8 cellular contexts compared by ENCODE assay signal in genomic region chr19:49512970-49513745, GRCh38. TPM values are rescaled to one million over a fixed set of nuclear protein-coding genes. Genes with fewer than 3 reads are reported as not detected.
DNase-seq lines count a peak whose midpoint lies in the region; ATAC-seq, FAIRE-seq and TF ChIP-seq lines count a peak whose summit lies in the region.

No MANE protein-coding gene starts in this region.

- H2AFZ ChIP-seq in K562 (ENCODE audit: low read depth, low read length): peak overlapping the region; percentile 87

- BruUV-seq in K562 (replicated peaks; lab: Mats Ljungman, UMichigan): no TSS peak

- FAIRE-seq in K562 (lab: Jason Lieb, UNC): no peak

- no peaks in the 10 kb centered on the region for H3K79me2 ChIP-seq in K562 (ENCODE audit: control insufficient read depth, insufficient read depth, low read length)

- H3K9me3 ChIP-seq in K562 (replicated peaks; ENCODE audit: control insufficient read depth, insufficient read depth, low read depth, low read length): no peaks in the 10 kb centered on the region

- peak; percentile 35 for DNase-seq in NCI-H1436 (lab: John Stamatoyannopoulos, UW)
- no peak for DNase-seq in NCI-H1436 treated with DMSO at 0.1 percent for 48 hours (lab: John Stamatoyannopoulos, UW)
- peak; percentile 95 for DNase-seq in NCI-H69 (lab: John Stamatoyannopoulos, UW)
- DNase-seq in K562 (ENCODE audit: extremely low read depth in 1 of 4, low spot score in 3 of 4): peak in 2 of 4 experiments; percentile 72 to 77
- no peak for DNase-seq in immature natural killer cell
- DNase-seq in stimulated activated CD4-positive, alpha-beta T cell treated with anti-CD3 and anti-CD28 coated beads, Interleukin-4, amount 100 ng/mL, for 24 hours: peak; percentile 31
- no peak for DNase-seq in SHP77 (lab: John Stamatoyannopoulos, UW)

- POLR2A ChIA-PET in K562 (lab: Yijun Ruan, JAX): interaction anchor here (0.8 kb wide), 2 partner anchors 22 to 25 kb away, joined by 3 read pairs; no protein-coding TSS in a partner anchor

- H3K9ac ChIP-seq in K562 (ENCODE audit: insufficient read depth in 1 of 2, low read depth in 2 of 2, low read length in 2 of 2): peak overlapping the region; percentile 41 to 87; a peak in 3 of 4 replicates

- no peaks in the 10 kb centered on the region for H3K36me3 Mint-ChIP-seq in immature natural killer cell

- in situ Hi-C loops in K562 (cut with MboI): no loop called here

- TF ChIP-seq CTCF in K562 (IDR thresholded peaks at IDR 0.05 in 2 of 3, conservative IDR thresholded peaks at IDR 0.05 in 1 of 3; ENCODE audit: insufficient read depth in 2 of 3, low read depth in 1 of 3, low read length in 3 of 3): no peak

- H3K4me3 Mint-ChIP-seq in immature natural killer cell: peak overlapping the region; percentile 81 to 96 (median 87)

- no peak for TF ChIP-seq RAD21 in K562 (CRISPR knock-in tag; conservative IDR thresholded peaks at IDR 0.05 in 1 of 2, IDR thresholded peaks at IDR 0.05 in 1 of 2)

- no peak overlapping the region; the same call in 2 of the 3 replicates for H3K27ac ChIP-seq in K562 (ENCODE audit: extremely low read depth, low read depth, low read length)

- no peaks in the 10 kb centered on the region for H3K9me1 ChIP-seq in K562 (ENCODE audit: control insufficient read depth, insufficient read depth, low read length)

- peaks cover 22 to 23% of the 10 kb centered on the region in 2 donors for H3K4me1 Mint-ChIP-seq in immature natural killer cell

- H3K27ac Mint-ChIP-seq in immature natural killer cell: peak overlapping the region in 5 of 6 donors; percentile 44 to 92 (median 85)

- TF ChIP-seq EP300 in K562 (IDR thresholded peaks at IDR 0.05; ENCODE audit: low read length): no peak

- CTCF ChIA-PET in K562 (lab: Yijun Ruan, JAX; ENCODE audit: low intra/inter-chr PET ratio): no interaction called here

- peak overlapping the region; percentile 38 for H3K4me2 ChIP-seq in K562 (ENCODE audit: insufficient read depth, low read length)

- no peaks in the 10 kb centered on the region for H3K27me3 ChIP-seq in K562 (ENCODE audit: control insufficient read depth in 2 of 2, insufficient read depth in 2 of 2, low read length in 2 of 2)

- H3K9me3 Mint-ChIP-seq in immature natural killer cell: no peaks in the 10 kb centered on the region

- intact Hi-C loops in K562 (cut with micrococcal nuclease): no loop called here

- TF ChIP-seq POLR2A in K562 (conservative IDR thresholded peaks at IDR 0.05): no peak

- ATAC-seq in K562 (peak; percentile 62), HG03457 (IDR thresholded peaks at IDR 0.05; ENCODE audit: unreplicated experiment) (no peak)

- H3K4me3 ChIP-seq in K562: peak overlapping the region; percentile 31

- peaks cover 7 to 35% of the 10 kb centered on the region in 2 experiments; a peak in 4 of 5 replicates for H3K4me1 ChIP-seq in K562 (replicated peaks in 1 of 2; ENCODE audit: control insufficient read depth in 2 of 2, insufficient read depth in 2 of 2, low read length in 2 of 2)

- H3K27me3 Mint-ChIP-seq in immature natural killer cell (ENCODE audit: low read depth in 3 of 3): peaks cover 0 to 5% (median 3%) of the 10 kb centered on the region in 3 donors

- WGBS in K562 (ENCODE audit: insufficient coverage, low coverage, missing lambda C conversion rate): 31% methylated on average over 19 of the region's 50 CpGs

- no peaks in the 10 kb centered on the region for H4K20me1 ChIP-seq in K562 (replicated peaks; ENCODE audit: control insufficient read depth, insufficient read depth, low read length)

- H3K36me3 ChIP-seq in K562 (ENCODE audit: control insufficient read depth, insufficient read depth, low read length): no peaks in the 10 kb centered on the region

RNA-seq across cellular contexts. Expression of gene FCGRT, which starts 0.7 kb away (rescaled TPM):
- total RNA-seq in K562 (2011; cell fraction: chromatin; rRNA removed; ENCODE audit: low replicate concordance): 2.5 and 8.7 TPM in 2 replicates
- 5.9 and 8.0 TPM in 2 replicates for total RNA-seq in K562 (2011; cell fraction: nucleolus; rRNA removed)
- 4.7 and 6.6 TPM in 2 replicates for total RNA-seq in K562 (2011; cell fraction: nucleoplasm; rRNA removed)
- total RNA-seq in K562 (2014; rRNA removed): 0.77 and 2.8 TPM in 2 replicates
- 0.38 and 1.1 TPM in 2 replicates for total RNA-seq in K562 (2014; rRNA removed; fragmentation: Illumina TruSeq; extraction: Trizol)
- total RNA-seq in K562 (2015; rRNA removed; fragmentation: Illumina TruSeq; extraction: Trizol): 1.2 and 1.7 TPM in 2 replicates
- 2.2 and 4.0 TPM in 2 replicates for total RNA-seq in K562 (2021)
- 1.0 and 8.6 TPM in 2 replicates for polyA plus RNA-seq in K562 (2011; rRNA removed)
- 2.7 and 9.7 TPM in 2 replicates for polyA plus RNA-seq in K562 (2011; cell fraction: cytosol; rRNA removed)
- polyA plus RNA-seq in K562 (2011; cell fraction: nucleus; rRNA removed): 3.4 and 18.3 TPM in 2 replicates
- 3.5 and 7.8 TPM in 2 replicates for polyA plus RNA-seq in K562 (2012)
- polyA plus RNA-seq in K562 (2014; fragmentation: Illumina TruSeq; extraction: Trizol): 1.4 and 1.6 TPM in 2 replicates
- under 1 TPM; 0.11 to 0.18 TPM for polyA plus RNA-seq in K562 (2014; fragmentation: Nextera tagmentation; extraction: Ambion mirVana)
- polyA plus RNA-seq in K562 (2014; rRNA removed): 1.8 and 2.2 TPM in 2 replicates
- polyA minus RNA-seq in K562 (2011; rRNA and poly(A)+ RNA removed): 0.56 and 3.3 TPM in 2 replicates
- polyA minus RNA-seq in K562 (2011; cell fraction: cytosol; rRNA and poly(A)+ RNA removed): 1.4 and 10.9 TPM in 2 replicates
- 0.40 and 2.1 TPM in 2 replicates for polyA minus RNA-seq in K562 (2011; cell fraction: nucleus; rRNA and poly(A)+ RNA removed)
- polyA plus RNA-seq in immature natural killer cell: 10 to 100 TPM; 13.8 to 35.9 (median 34.9) TPM

RNA-seq across cellular contexts. Expression of gene RCN3, which starts 14.6 kb away (rescaled TPM):
- 2.7 and 4.6 TPM in 2 replicates for total RNA-seq in K562 (2011; cell fraction: chromatin; rRNA removed; ENCODE audit: low replicate concordance)
- 6.2 and 9.2 TPM in 2 replicates for total RNA-seq in K562 (2011; cell fraction: nucleolus; rRNA removed)
- 6.4 and 6.9 TPM in 2 replicates for total RNA-seq in K562 (2011; cell fraction: nucleoplasm; rRNA removed)
- total RNA-seq in K562 (2014; rRNA removed) (14.1 and 17.7 TPM in 2 replicates), K562 (2014; rRNA removed; fragmentation: Illumina TruSeq; extraction: Trizol) (0.70 and 1.3 TPM in 2 replicates), K562 (2015; rRNA removed; fragmentation: Illumina TruSeq; extraction: Trizol) (2.6 and 3.2 TPM in 2 replicates), K562 (2021) (9.0 TPM in 2 replicates)
- polyA plus RNA-seq in K562 (2011; rRNA removed) (1.6 and 3.3 TPM in 2 replicates), K562 (2014; fragmentation: Illumina TruSeq; extraction: Trizol) (2.0 and 6.4 TPM in 2 replicates), K562 (2014; fragmentation: Nextera tagmentation; extraction: Ambion mirVana) (under 1 TPM; 0.43 to 0.76 TPM), K562 (2014; rRNA removed) (4.9 and 6.8 TPM in 2 replicates), immature natural killer cell (1 to 10 TPM in 2 of 3 donors, under 1 TPM in 1; 0.86 to 1.7 (median 1.0) TPM)
- 4.5 and 6.6 TPM in 2 replicates for polyA plus RNA-seq in K562 (2011; cell fraction: cytosol; rRNA removed)
- 5.2 TPM in 2 replicates for polyA plus RNA-seq in K562 (2011; cell fraction: nucleus; rRNA removed)
- 4.2 and 4.7 TPM in 2 replicates for polyA plus RNA-seq in K562 (2012)
- polyA minus RNA-seq in K562 (2011; rRNA and poly(A)+ RNA removed): 0.15 and 0.25 TPM in 2 replicates
- polyA minus RNA-seq in K562 (2011; cell fraction: cytosol; rRNA and poly(A)+ RNA removed): 3.2 and 8.5 TPM in 2 replicates
- polyA minus RNA-seq in K562 (2011; cell fraction: nucleus; rRNA and poly(A)+ RNA removed): 1.5 and 2.7 TPM in 2 replicates

RNA-seq across cellular contexts. Expression of gene RPS11, which starts 16.9 kb away (rescaled TPM):
- total RNA-seq in K562 (2011; cell fraction: chromatin; rRNA removed; ENCODE audit: low replicate concordance): 240 and 424 TPM in 2 replicates
- 713 and 872 TPM in 2 replicates for total RNA-seq in K562 (2011; cell fraction: nucleolus; rRNA removed)
- total RNA-seq in K562 (2011; cell fraction: nucleoplasm; rRNA removed): 819 and 1,369 TPM in 2 replicates
- total RNA-seq in K562 (2014; rRNA removed) (4,429 and 4,457 TPM in 2 replicates), K562 (2014; rRNA removed; fragmentation: Illumina TruSeq; extraction: Trizol) (3,727 and 4,095 TPM in 2 replicates), K562 (2015; rRNA removed; fragmentation: Illumina TruSeq; extraction: Trizol) (4,584 and 4,811 TPM in 2 replicates), K562 (2021) (2,569 and 2,586 TPM in 2 replicates)
- polyA plus RNA-seq in K562 (2011; rRNA removed) (3,634 and 4,412 TPM in 2 replicates), K562 (2014; fragmentation: Illumina TruSeq; extraction: Trizol) (9,049 and 9,152 TPM in 2 replicates), K562 (2014; fragmentation: Nextera tagmentation; extraction: Ambion mirVana) (1,000 to 10,000 TPM; 3,635 to 4,338 TPM), K562 (2014; rRNA removed) (4,533 and 5,388 TPM in 2 replicates), immature natural killer cell (1,000 to 10,000 TPM; 1,178 to 2,153 (median 1,290) TPM)
- 6,629 and 8,365 TPM in 2 replicates for polyA plus RNA-seq in K562 (2011; cell fraction: cytosol; rRNA removed)
- 1,560 and 2,176 TPM in 2 replicates for polyA plus RNA-seq in K562 (2011; cell fraction: nucleus; rRNA removed)
- 4,370 and 4,381 TPM in 2 replicates for polyA plus RNA-seq in K562 (2012)
- 1,200 and 1,243 TPM in 2 replicates for polyA minus RNA-seq in K562 (2011; rRNA and poly(A)+ RNA removed)
- polyA minus RNA-seq in K562 (2011; cell fraction: cytosol; rRNA and poly(A)+ RNA removed): 776 and 786 TPM in 2 replicates
- 241 and 515 TPM in 2 replicates for polyA minus RNA-seq in K562 (2011; cell fraction: nucleus; rRNA and poly(A)+ RNA removed)

RNA-seq across cellular contexts. Expression of gene RPL13A, which starts 25.8 kb away (rescaled TPM):
- total RNA-seq in K562 (2011; cell fraction: chromatin; rRNA removed; ENCODE audit: low replicate concordance): 424 and 920 TPM in 2 replicates
- total RNA-seq in K562 (2011; cell fraction: nucleolus; rRNA removed): 1,992 and 2,335 TPM in 2 replicates
- total RNA-seq in K562 (2011; cell fraction: nucleoplasm; rRNA removed): 1,435 and 2,039 TPM in 2 replicates
- total RNA-seq in K562 (2014; rRNA removed): 4,435 and 4,908 TPM in 2 replicates
- total RNA-seq in K562 (2014; rRNA removed; fragmentation: Illumina TruSeq; extraction: Trizol): 1,693 and 1,744 TPM in 2 replicates
- 2,336 and 2,363 TPM in 2 replicates for total RNA-seq in K562 (2015; rRNA removed; fragmentation: Illumina TruSeq; extraction: Trizol)
- 3,484 and 3,598 TPM in 2 replicates for total RNA-seq in K562 (2021)
- polyA plus RNA-seq in K562 (2011; rRNA removed): 3,377 and 4,740 TPM in 2 replicates
- polyA plus RNA-seq in K562 (2011; cell fraction: cytosol; rRNA removed): 4,156 and 5,491 TPM in 2 replicates
- 2,583 and 2,819 TPM in 2 replicates for polyA plus RNA-seq in K562 (2011; cell fraction: nucleus; rRNA removed)
- polyA plus RNA-seq in K562 (2012): 5,015 and 6,183 TPM in 2 replicates
- polyA plus RNA-seq in K562 (2014; fragmentation: Illumina TruSeq; extraction: Trizol): 2,949 and 2,951 TPM in 2 replicates
- 1,000 to 10,000 TPM; 2,516 to 2,665 TPM for polyA plus RNA-seq in K562 (2014; fragmentation: Nextera tagmentation; extraction: Ambion mirVana)
- 5,374 and 5,482 TPM in 2 replicates for polyA plus RNA-seq in K562 (2014; rRNA removed)
- 823 and 942 TPM in 2 replicates for polyA minus RNA-seq in K562 (2011; rRNA and poly(A)+ RNA removed)
- polyA minus RNA-seq in K562 (2011; cell fraction: cytosol; rRNA and poly(A)+ RNA removed): 967 and 1,445 TPM in 2 replicates
- 1,358 and 2,443 TPM in 2 replicates for polyA minus RNA-seq in K562 (2011; cell fraction: nucleus; rRNA and poly(A)+ RNA removed)
- 1,000 to 10,000 TPM in 2 of 3 donors, 100 to 1,000 TPM in 1; 840 to 2,055 (median 1,247) TPM for polyA plus RNA-seq in immature natural killer cell

RNA-seq across cellular contexts. Expression of gene FLT3LG, which starts 39.1 kb away (rescaled TPM):
- 5.7 and 5.8 TPM in 2 replicates for total RNA-seq in K562 (2011; cell fraction: chromatin; rRNA removed; ENCODE audit: low replicate concordance)
- total RNA-seq in K562 (2011; cell fraction: nucleolus; rRNA removed): 3.2 and 4.3 TPM in 2 replicates
- 5.0 and 5.5 TPM in 2 replicates for total RNA-seq in K562 (2011; cell fraction: nucleoplasm; rRNA removed)
- total RNA-seq in K562 (2014; rRNA removed): 0.86 and 2.2 TPM in 2 replicates
- total RNA-seq in K562 (2014; rRNA removed; fragmentation: Illumina TruSeq; extraction: Trizol): 0.35 and 1.1 TPM in 2 replicates
- total RNA-seq in K562 (2015; rRNA removed; fragmentation: Illumina TruSeq; extraction: Trizol): 1.1 and 1.5 TPM in 2 replicates
- 5.0 and 6.4 TPM in 2 replicates for total RNA-seq in K562 (2021)
- 1.2 and 2.5 TPM in 2 replicates for polyA plus RNA-seq in K562 (2011; rRNA removed)
- polyA plus RNA-seq in K562 (2011; cell fraction: cytosol; rRNA removed): 1.7 and 5.8 TPM in 2 replicates
- 2.3 and 4.0 TPM in 2 replicates for polyA plus RNA-seq in K562 (2011; cell fraction: nucleus; rRNA removed)
- 5.5 and 15.1 TPM in 2 replicates for polyA plus RNA-seq in K562 (2012)
- 1.4 and 3.4 TPM in 2 replicates for polyA plus RNA-seq in K562 (2014; fragmentation: Illumina TruSeq; extraction: Trizol)
- polyA plus RNA-seq in K562 (2014; fragmentation: Nextera tagmentation; extraction: Ambion mirVana): under 1 TPM; 0.31 to 0.49 TPM
- polyA plus RNA-seq in K562 (2014; rRNA removed): 2.8 and 4.2 TPM in 2 replicates
- polyA minus RNA-seq in K562 (2011; rRNA and poly(A)+ RNA removed): 0.24 and 0.95 TPM in 2 replicates
- polyA minus RNA-seq in K562 (2011; cell fraction: cytosol; rRNA and poly(A)+ RNA removed): 2.0 TPM in 1 of 2 replicates, not detected in the other
- 0.54 and 1.6 TPM in 2 replicates for polyA minus RNA-seq in K562 (2011; cell fraction: nucleus; rRNA and poly(A)+ RNA removed)
- 10 to 100 TPM; 22.6 to 36.6 (median 28.3) TPM for polyA plus RNA-seq in immature natural killer cell

Comparison
In these comparisons a context has a peak if more than half of its experiments do, and no peak if none do; other contexts are left out.
1. DNase-seq: peak in NCI-H1436 (single experiment), NCI-H69 (single experiment) and stimulated activated CD4-positive, alpha-beta T cell treated with anti-CD3 and anti-CD28 coated beads, Interleukin-4, amount 100 ng/mL, for 24 hours (single experiment); none in NCI-H1436 treated with DMSO at 0.1 percent for 48 hours (single experiment), immature natural killer cell (0 of 3) and SHP77 (0 of 2).